8 cellular contexts compared by ENCODE assay signal in the genomic region with DNA sequence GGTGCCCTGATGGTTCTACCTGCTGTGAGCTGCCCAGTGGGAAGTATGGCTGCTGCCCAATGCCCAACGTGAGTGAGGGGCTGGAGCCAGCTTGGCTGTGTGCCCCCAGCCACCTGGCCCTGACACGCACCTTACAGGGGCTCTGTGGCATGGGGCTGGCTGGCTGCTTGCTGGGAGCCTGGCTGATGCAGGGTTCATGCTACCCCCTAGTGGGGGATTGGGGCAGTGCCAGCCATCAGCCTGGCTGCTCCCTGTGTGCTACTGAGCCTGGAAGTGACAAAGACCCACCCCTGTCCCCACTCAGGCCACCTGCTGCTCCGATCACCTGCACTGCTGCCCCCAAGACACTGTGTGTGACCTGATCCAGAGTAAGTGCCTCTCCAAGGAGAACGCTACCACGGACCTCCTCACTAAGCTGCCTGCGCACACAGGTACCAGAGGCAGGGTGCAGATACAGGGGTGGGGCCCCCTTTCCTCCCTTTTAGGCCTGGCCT. TPM values are rescaled to one million over a fixed set of nuclear protein-coding genes. Genes with fewer than 3 reads are reported as not detected.
DNase-seq lines count a peak whose midpoint lies in the region; ATAC-seq and TF ChIP-seq lines count a peak whose summit lies in the region.

No MANE protein-coding gene starts in this region.

- no peak overlapping the region for H2BK5ac ChIP-seq in IMR-90 (ENCODE audit: low read depth, low read length, poor library complexity, severe bottlenecking)

- no peak overlapping the region for H4K8ac ChIP-seq in IMR-90 (ENCODE audit: low read depth in 2 of 2, low read length in 2 of 2)

- H3K79me1 ChIP-seq in IMR-90 (ENCODE audit: low read depth in 1 of 2, low read length in 2 of 2) = peaks cover 5 to 25% of the 10 kb centered on the region in 2 experiments

- H3K18ac ChIP-seq in IMR-90 (ENCODE audit: low read depth, low read length) = no peak overlapping the region

- H3K27me3 ChIP-seq in IMR-90 (ENCODE audit: control insufficient read depth, insufficient read depth, low read length) (no peaks in the 10 kb centered on the region), adrenal gland (no peaks in the 10 kb centered on the region), right cardiac atrium (ENCODE audit: control insufficient read depth, insufficient read depth) (no peaks in the 10 kb centered on the region), spleen (replicated peaks in 1 of 7) (peaks cover 0 to 7% (median 0%) of the 10 kb centered on the region in 7 donors)

- H2BK15ac ChIP-seq in IMR-90 (ENCODE audit: low read depth, low read length) = no peak overlapping the region

- WGBS in IMR-90 (ENCODE audit: extremely low coverage in 2 of 2, insufficient read length in 1 of 2), 2 experiments = 25% methylated on average over 2 of the region's 6 CpGs; no CpG with 5 or more reads in 1 of the 2 experiments
- 68 to 100% (median 78%) methylated on average over 1 to 6 of the region's 6 CpGs for WGBS in adrenal gland, 4 donors
- WGBS in right cardiac atrium = 65% methylated on average over 6 of the region's 6 CpGs
- WGBS in spleen, 5 donors = 63 to 79% (median 64%) methylated on average over 4 to 6 of the region's 6 CpGs

- no peak overlapping the region for H4K91ac ChIP-seq in IMR-90 (ENCODE audit: insufficient read depth, low read depth, low read length)

- H3K9me3 ChIP-seq in IMR-90 (ENCODE audit: control insufficient read depth, insufficient read depth, low read length) = no peaks in the 10 kb centered on the region
- H3K9me3 ChIP-seq in T-helper 17 cell (ENCODE audit: control insufficient read depth, low read length, poor library complexity, severe bottlenecking) = no peaks in the 10 kb centered on the region
- no peaks in the 10 kb centered on the region for H3K9me3 ChIP-seq in adrenal gland (replicated peaks in 1 of 3)
- H3K9me3 ChIP-seq in right cardiac atrium (ENCODE audit: control insufficient read depth, low read length) = no peaks in the 10 kb centered on the region
- no peaks in the 10 kb centered on the region for H3K9me3 ChIP-seq in spleen

- POLR2A ChIA-PET in IMR-90 (lab: Charles Lee; ENCODE audit: unreplicated experiment) = no interaction called here

- H2AK9ac ChIP-seq in IMR-90 (replicated peaks; ENCODE audit: low read depth, low read length, poor library complexity) = peak overlapping the region; percentile 15

- no peak overlapping the region for H3K14ac ChIP-seq in IMR-90 (replicated peaks; ENCODE audit: low read depth, low read length)

- TF ChIP-seq CTCF in Calu3 (IDR thresholded peaks at IDR 0.05; ENCODE audit: unreplicated experiment) (peak; percentile 97), IMR-90 (conservative IDR thresholded peaks at IDR 0.05; ENCODE audit: low read depth, low read length) (peak; percentile 73), adrenal gland (IDR thresholded peaks at IDR 0.05) (peak; percentile 34 to 77 (median 61)), spleen (IDR thresholded peaks at IDR 0.05 in 8 of 11, conservative IDR thresholded peaks at IDR 0.05 in 3 of 11) (peak; percentile 73 to 97 (median 90))

- H2BK20ac ChIP-seq in IMR-90 (ENCODE audit: low read depth, low read length) = no peak overlapping the region

- TF ChIP-seq RAD21 in IMR-90 (IDR thresholded peaks at IDR 0.05; ENCODE audit: low read length) = peak; percentile 78

- peak; percentile 85 for ATAC-seq in IMR-90 (ENCODE audit: low read depth)
- ATAC-seq in T-helper 17 cell = peak; percentile 74
- peak; percentile 37 to 57 for ATAC-seq in right cardiac atrium
- ATAC-seq in HG02840 (IDR thresholded peaks at IDR 0.05; ENCODE audit: low FRiP score, unreplicated experiment) = no peak
- ATAC-seq in GM18867 (IDR thresholded peaks at IDR 0.05; ENCODE audit: unreplicated experiment) = no peak

- H3K4me3 Mint-ChIP-seq in Calu3 (ENCODE audit: low read depth, unreplicated experiment) (no peak overlapping the region), T-helper 17 cell (no peak overlapping the region)

- no peak overlapping the region for H3K4ac ChIP-seq in IMR-90 (ENCODE audit: low read depth, low read length)

- no peaks in the 10 kb centered on the region for H3K9me3 Mint-ChIP-seq in Calu3 (ENCODE audit: low read depth, unreplicated experiment)

- H3K4me1 ChIP-seq in IMR-90 (ENCODE audit: control insufficient read depth, insufficient read depth, low read length) (peaks cover 4% of the 10 kb centered on the region; the same call in 1 of the 2 replicates), adrenal gland (replicated peaks in 1 of 2) (peaks cover 0 to 9% of the 10 kb centered on the region in 2 donors), right cardiac atrium (ENCODE audit: control insufficient read depth, insufficient read depth, low read length) (no peaks in the 10 kb centered on the region), spleen (peaks cover 28 to 81% (median 64%) of the 10 kb centered on the region in 6 donors)

- H3K4me3 ChIP-seq in IMR-90 (ENCODE audit: insufficient read depth, low read depth, low read length) (no peak overlapping the region), adrenal gland (no peak overlapping the region), right cardiac atrium (ENCODE audit: low read length) (no peak overlapping the region), spleen (no peak overlapping the region)

- 0 out of 2 replicates have a peak, but pooled peaks cover 2% of the 10 kb centered on the region for H3K9me1 ChIP-seq in IMR-90 (ENCODE audit: insufficient read depth, low read length)

- H2AK5ac ChIP-seq in IMR-90 (ENCODE audit: low read depth, low read length) = no peak overlapping the region

- no peak overlapping the region for H3K56ac ChIP-seq in IMR-90 (ENCODE audit: extremely low read depth, insufficient read depth, low read length)

- TF ChIP-seq POLR2A in IMR-90 (IDR thresholded peaks at IDR 0.05; ENCODE audit: low read depth, low read length) (no peak), adrenal gland (IDR thresholded peaks at IDR 0.05) (no peak), spleen (IDR thresholded peaks at IDR 0.05) (no peak)

- in situ Hi-C loops in IMR-90 (cut with MboI; ENCODE audit: low sequenced_read_pairs) = no loop called here

- DNase-seq in Calu3 = peak; percentile 90
- DNase-seq in IMR-90 = peak; percentile 44
- DNase-seq in T-helper 17 cell = peak; percentile 43 to 67 (median 45)
- DNase-seq in adrenal gland = peak in 6 of 7 donors; percentile 62 to 89 (median 68)
- DNase-seq in right cardiac atrium = peak; percentile 68 to 87 (median 85)
- peak; percentile 92 for DNase-seq in spleen

- H3K36me3 ChIP-seq in IMR-90 (ENCODE audit: control insufficient read depth, insufficient read depth, low read length) = peaks cover 41% of the 10 kb centered on the region
- peaks cover 0 to 42% of the 10 kb centered on the region in 2 donors for H3K36me3 ChIP-seq in adrenal gland (replicated peaks in 1 of 2)
- peaks cover 0 to 54% (median 44%) of the 10 kb centered on the region in 6 donors for H3K36me3 ChIP-seq in spleen

- CTCF ChIA-PET in Calu3 (lab: Charles Lee) (interaction anchor here (0.6 to 2.2 kb wide), 4 partner anchors 10 to 129 kb away, joined by 3 to 5 read pairs (median 4); a partner anchor contains a TSS), IMR-90 (lab: Yijun Ruan, JAX) (interaction anchor here (0.6 to 2.0 kb wide), 2 partner anchors 12 to 229 kb away, joined by 3 to 5 read pairs; a partner anchor contains a TSS)

- no peak overlapping the region for H3K23ac ChIP-seq in IMR-90 (ENCODE audit: low read depth, low read length)

- no peak overlapping the region for H3K9ac ChIP-seq in IMR-90 (ENCODE audit: low read depth, low read length)

- dilution Hi-C loops in IMR-90 (cut with HindIII; ENCODE audit: low sequenced_read_pairs, unreplicated experiment) = no loop called here

- H2BK120ac ChIP-seq in IMR-90 (ENCODE audit: low read depth, low read length) = no peak overlapping the region

- H4K5ac ChIP-seq in IMR-90 (ENCODE audit: low read depth, low read length) = no peak overlapping the region

- H2AFZ ChIP-seq in IMR-90 (replicated peaks; ENCODE audit: low read length, poor library complexity) = peak overlapping the region; percentile 61

- H3K4me2 ChIP-seq in IMR-90 (ENCODE audit: low read depth, low read length) = no peak overlapping the region

- no peak overlapping the region for H3K27ac Mint-ChIP-seq in Calu3 (ENCODE audit: unreplicated experiment)
- H3K27ac Mint-ChIP-seq in T-helper 17 cell = no peak overlapping the region

- H3K27me3 Mint-ChIP-seq in Calu3 (ENCODE audit: unreplicated experiment) (peaks cover 9% of the 10 kb centered on the region), T-helper 17 cell (no peaks in the 10 kb centered on the region)

- peaks cover 16% of the 10 kb centered on the region; the same call in 1 of the 2 replicates for H4K20me1 ChIP-seq in IMR-90 (ENCODE audit: insufficient read depth, low read length)

- BruUV-seq in Calu3 (replicated peaks; lab: Mats Ljungman, UMichigan) = no TSS peak
- BruUV-seq in IMR-90 (replicated peaks; lab: Mats Ljungman, UMichigan) = no TSS peak

- H3K27ac ChIP-seq in IMR-90 (ENCODE audit: insufficient read depth, low read length) (no peak overlapping the region), adrenal gland (no peak overlapping the region), right cardiac atrium (ENCODE audit: low read length) (no peak overlapping the region), spleen (peak overlapping the region in 2 of 8 donors; percentile 0 to 24)

- H3K4me1 Mint-ChIP-seq in Calu3 (ENCODE audit: low read depth, unreplicated experiment) (peaks cover 8% of the 10 kb centered on the region), T-helper 17 cell (peaks cover 19% of the 10 kb centered on the region)

- H3K36me3 Mint-ChIP-seq in Calu3 (ENCODE audit: insufficient read depth, unreplicated experiment) (peaks cover 18% of the 10 kb centered on the region), T-helper 17 cell (ENCODE audit: low read depth) (peaks cover 2% of the 10 kb centered on the region)

- intact Hi-C loops in Calu3 (cut with micrococcal nuclease; ENCODE audit: unreplicated experiment) (no loop called here), IMR-90 (cut with micrococcal nuclease) (no loop called here), adrenal gland (cut with DNase I) (loop anchor here in 1 of 2 donors (5.0 kb wide), 1 partner anchor 138 kb away; no protein-coding TSS in a partner anchor), right cardiac atrium (cut with DNase I) (no loop called here), spleen (cut with DNase I; ENCODE audit: low total_unique reads) (no loop called here)

RNA-seq across cellular contexts. Expression of a gene that starts 5.7 kb away (rescaled TPM):
- total RNA-seq in Calu3 (2022) (376 and 480 TPM in 2 replicates), IMR-90 (2012; rRNA removed) (38.9 and 39.2 TPM in 2 replicates), T-helper 17 cell (10 to 100 TPM; 31.7 to 47.7 TPM), adrenal gland (100 to 1,000 TPM; 216 to 721 (median 418) TPM), right cardiac atrium (100 to 1,000 TPM; 158 to 215 (median 194) TPM), spleen (100 to 1,000 TPM; 503 to 896 (median 579) TPM)
- polyA plus RNA-seq in IMR-90 (2012; rRNA removed) (494 and 588 TPM in 2 replicates), adrenal gland (100 to 1,000 TPM in 1 of 3 donors, 10 to 100 TPM in 2; 91.7 to 111 (median 93.0) TPM), right cardiac atrium (100 TPM), spleen (100 to 1,000 TPM; 135 to 237 (median 166) TPM)
- polyA plus RNA-seq in IMR-90 (2012; cell fraction: cytosol; rRNA removed) = 401 and 565 TPM in 2 replicates
- polyA plus RNA-seq in IMR-90 (2012; cell fraction: nucleus; rRNA removed; ENCODE audit: low replicate concordance) = 146 and 360 TPM in 2 replicates

RNA-seq across cellular contexts. Expression of a gene that starts 12.9 kb away (rescaled TPM):
- total RNA-seq in Calu3 (2022) = 0.95 and 2.0 TPM in 2 replicates
- total RNA-seq in IMR-90 (2012; rRNA removed) = 3.1 and 3.2 TPM in 2 replicates
- polyA plus RNA-seq in IMR-90 (2012; rRNA removed) = 5.9 and 8.1 TPM in 2 replicates
- polyA plus RNA-seq in IMR-90 (2012; cell fraction: cytosol; rRNA removed) = 3.5 and 12.3 TPM in 2 replicates
- 3.7 and 9.3 TPM in 2 replicates for polyA plus RNA-seq in IMR-90 (2012; cell fraction: nucleus; rRNA removed; ENCODE audit: low replicate concordance)
- under 1 TPM; 0.07 to 0.31 TPM for total RNA-seq in T-helper 17 cell
- total RNA-seq in adrenal gland = 1 to 10 TPM in 6 of 8 donors, under 1 TPM in 2; 0.79 to 5.4 (median 2.4) TPM
- 1 to 10 TPM in 1 of 3 donors, under 1 TPM in 2; 0.13 to 2.7 (median 0.54) TPM for polyA plus RNA-seq in adrenal gland
- 1 to 10 TPM; 2.4 to 4.0 (median 3.1) TPM for total RNA-seq in right cardiac atrium
- 1.9 TPM for polyA plus RNA-seq in right cardiac atrium
- total RNA-seq in spleen = 1 to 10 TPM in 2 of 7 donors, under 1 TPM in 5; 0.60 to 2.5 (median 0.69) TPM
- polyA plus RNA-seq in spleen = under 1 TPM; 0.11 to 0.42 (median 0.33) TPM

RNA-seq across cellular contexts. Expression of a gene that starts 26.2 kb away (rescaled TPM):
- total RNA-seq in Calu3 (2022) (271 and 297 TPM in 2 replicates), IMR-90 (2012; rRNA removed) (49.1 and 49.2 TPM in 2 replicates), T-helper 17 cell (10 to 100 TPM; 75.9 to 76.5 TPM), adrenal gland (100 to 1,000 TPM; 112 to 192 (median 157) TPM), right cardiac atrium (10 to 100 TPM; 56.7 to 69.9 (median 66.4) TPM), spleen (100 to 1,000 TPM in 4 of 7 donors, 10 to 100 TPM in 3; 76.1 to 214 (median 104) TPM)
- polyA plus RNA-seq in IMR-90 (2012; rRNA removed) (99.7 and 119 TPM in 2 replicates), adrenal gland (100 to 1,000 TPM in 2 of 3 donors, 10 to 100 TPM in 1; 100.0 to 262 (median 236) TPM), right cardiac atrium (73.0 TPM), spleen (100 to 1,000 TPM; 101 to 204 (median 132) TPM)
- 126 and 127 TPM in 2 replicates for polyA plus RNA-seq in IMR-90 (2012; cell fraction: cytosol; rRNA removed)
- 142 and 367 TPM in 2 replicates for polyA plus RNA-seq in IMR-90 (2012; cell fraction: nucleus; rRNA removed; ENCODE audit: low replicate concordance)

RNA-seq across cellular contexts. Expression of a gene that starts 38.7 kb away (rescaled TPM):
- total RNA-seq in Calu3 (2022) = 1.2 and 1.6 TPM in 2 replicates
- under 0.01 TPM in 2 replicates for total RNA-seq in IMR-90 (2012; rRNA removed)
- 0.22 and 0.26 TPM in 2 replicates for polyA plus RNA-seq in IMR-90 (2012; rRNA removed)
- polyA plus RNA-seq in IMR-90 (2012; cell fraction: cytosol; rRNA removed) = 0.04 and 0.21 TPM in 2 replicates
- polyA plus RNA-seq in IMR-90 (2012; cell fraction: nucleus; rRNA removed; ENCODE audit: low replicate concordance) = 2.4 and 2.8 TPM in 2 replicates
- total RNA-seq in T-helper 17 cell = 100 to 1,000 TPM in 1 of 2 donors, 1 to 10 TPM in 1; 8.9 to 297 TPM
- 1 to 10 TPM in 2 of 8 donors, under 1 TPM in 5, not detected in 1; 0.06 to 1.8 (median 0.69) TPM for total RNA-seq in adrenal gland
- polyA plus RNA-seq in adrenal gland = 1 to 10 TPM in 1 of 3 donors, under 1 TPM in 2; 0.07 to 1.7 (median 0.88) TPM
- 10 to 100 TPM in 1 of 4 donors, 1 to 10 TPM in 3; 3.9 to 14.3 (median 8.6) TPM for total RNA-seq in right cardiac atrium
- polyA plus RNA-seq in right cardiac atrium = 3.4 TPM
- 10 to 100 TPM; 11.3 to 36.7 (median 23.7) TPM for total RNA-seq in spleen
- polyA plus RNA-seq in spleen = 1 to 10 TPM in 2 of 3 donors, under 1 TPM in 1; 0.93 to 2.3 (median 1.7) TPM

RNA-seq across cellular contexts. Expression of a gene that starts 42.4 kb away (rescaled TPM):
- total RNA-seq in Calu3 (2022) = 0.86 and 1.2 TPM in 2 replicates
- total RNA-seq in IMR-90 (2012; rRNA removed) = under 0.01 TPM in 2 replicates
- polyA plus RNA-seq in IMR-90 (2012; rRNA removed) = 0.07 and 0.34 TPM in 2 replicates
- 0.16 and 0.18 TPM in 2 replicates for polyA plus RNA-seq in IMR-90 (2012; cell fraction: cytosol; rRNA removed)
- 0.51 and 0.57 TPM in 2 replicates for polyA plus RNA-seq in IMR-90 (2012; cell fraction: nucleus; rRNA removed; ENCODE audit: low replicate concordance)
- under 1 TPM; 0.37 to 0.55 TPM for total RNA-seq in T-helper 17 cell
- total RNA-seq in adrenal gland = 10 to 100 TPM in 2 of 8 donors, 1 to 10 TPM in 6; 1.6 to 26.4 (median 8.6) TPM
- polyA plus RNA-seq in adrenal gland = 100 to 1,000 TPM in 1 of 3 donors, 10 to 100 TPM in 2; 19.3 to 133 (median 38.5) TPM
- 1 to 10 TPM; 1.8 to 4.5 (median 2.3) TPM for total RNA-seq in right cardiac atrium
- polyA plus RNA-seq in right cardiac atrium = 1.6 TPM
- 10 to 100 TPM in 1 of 7 donors, 1 to 10 TPM in 5, under 1 TPM in 1; 0.95 to 12.5 (median 2.0) TPM for total RNA-seq in spleen
- 10 to 100 TPM in 1 of 3 donors, 1 to 10 TPM in 1, under 1 TPM in 1; 0.48 to 14.6 (median 1.2) TPM for polyA plus RNA-seq in spleen

Comparison
In these comparisons a context has a peak if more than half of its experiments do, and no peak if none do; other contexts are left out.
1. ATAC-seq: peak in IMR-90 (single experiment), T-helper 17 cell (single experiment) and right cardiac atrium (2 of 2); none in HG02840 (single experiment) and GM18867 (single experiment).
2. Peak in every context shown above with its lines, with median percentiles within 50 percentile points of each other: DNase-seq and CTCF ChIP-seq.